ENCODE assay signal across 23 cellular contexts in the genomic region with DNA sequence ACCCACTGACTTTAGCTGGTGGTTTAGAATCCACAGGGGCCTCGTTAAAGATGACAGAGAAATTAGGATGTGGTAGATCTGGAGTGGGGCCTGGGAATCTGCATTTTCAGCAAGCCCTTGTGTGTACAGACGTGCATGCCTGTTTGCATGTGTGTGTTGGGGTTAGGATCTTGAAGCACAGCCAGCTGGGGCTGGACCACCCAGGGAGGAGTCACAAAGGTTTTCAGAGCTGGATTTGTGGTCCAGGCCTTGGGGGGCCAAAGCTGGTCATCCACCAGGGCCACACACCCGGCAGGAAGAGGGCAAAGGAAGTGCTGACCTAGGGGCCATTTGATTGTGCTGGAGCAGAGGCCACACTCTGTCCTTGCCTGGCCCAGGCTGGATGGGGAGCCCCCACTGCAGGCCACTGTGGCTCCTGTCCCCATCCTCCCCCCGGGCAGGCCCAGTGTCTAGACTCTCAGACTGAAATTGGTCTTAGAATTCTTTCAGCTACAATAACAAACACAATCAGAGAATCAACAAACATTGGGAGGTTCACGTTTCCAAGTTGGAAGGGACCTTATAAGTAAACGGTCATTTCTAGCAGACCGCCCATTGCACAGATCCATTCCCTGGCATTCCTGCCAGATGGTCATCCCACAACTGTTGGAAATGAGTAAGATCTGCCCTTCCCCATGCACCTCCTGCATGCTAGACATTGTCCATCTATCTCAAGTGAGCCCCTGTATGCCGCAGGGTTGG. TPM values are rescaled to one million over a fixed set of nuclear protein-coding genes. Genes with fewer than 3 reads are reported as not detected.
A peak's percentile ranks its signal among the peaks of the same experiment; 100 is the strongest.
DNase-seq lines count a peak whose midpoint lies in the region; ATAC-seq, FAIRE-seq and TF ChIP-seq lines count a peak whose summit lies in the region.
"Had no signal": no experiment of that assay in that cellular context is flagged by ENCODE, and none has a peak within 500 bp of the region (broad histone marks: within the 10 kb centered on the region; RNA-seq: fewer than 3 reads in every experiment).

No MANE protein-coding gene starts in this region.

- no peak overlapping the region for H4K5ac ChIP-seq in IMR-90 (ENCODE audit: low read depth, low read length)

- peak overlapping the region; percentile 68 for H2BK120ac ChIP-seq in IMR-90 (ENCODE audit: low read depth, low read length)

- H3K4me3 ChIP-seq in IMR-90 (ENCODE audit: insufficient read depth, low read depth, low read length) (no peak overlapping the region), astrocyte (ENCODE audit: insufficient read depth, low read depth, low read length) (no peak overlapping the region), kidney (ENCODE audit: low read length in 2 of 2) (no peak overlapping the region)
- H3K4me3 ChIP-seq: GM12878, GM23248 had no signal

- H3K4me1 ChIP-seq in IMR-90 (ENCODE audit: control insufficient read depth, insufficient read depth, low read length) (peaks cover 10% of the 10 kb centered on the region), astrocyte (ENCODE audit: insufficient read depth, low read length) (peaks cover 14% of the 10 kb centered on the region), kidney (ENCODE audit: control insufficient read depth in 1 of 2, insufficient read depth in 1 of 2, low read depth in 1 of 2, low read length in 2 of 2) (peaks cover 6 to 25% of the 10 kb centered on the region in 2 donors)

- intact Hi-C loops in IMR-90 (cut with micrococcal nuclease) = no loop called here
- intact Hi-C loops in kidney (cut with DNase I) = no loop called here

- ATAC-seq in IMR-90 (ENCODE audit: low read depth) (peak; percentile 61), HG03280 (IDR thresholded peaks at IDR 0.05; ENCODE audit: unreplicated experiment) (no peak), T-helper 17 cell (no peak)
- ATAC-seq: CD8-positive, alpha-beta T cell; GM12878; HCT116 had no signal

- no peak for TF ChIP-seq CTCF in IMR-90 (conservative IDR thresholded peaks at IDR 0.05; ENCODE audit: low read depth, low read length)
- TF ChIP-seq CTCF in astrocyte (IDR thresholded peaks at IDR 0.05; ENCODE audit: insufficient read depth, low read depth, low read length) = no peak
- TF ChIP-seq CTCF in kidney (IDR thresholded peaks at IDR 0.05; ENCODE audit: borderline replicate concordance, extremely low read depth, insufficient read depth) = no peak

- H4K20me1 ChIP-seq in IMR-90 (ENCODE audit: insufficient read depth, low read length) = no peaks in the 10 kb centered on the region; the same call in 1 of the 2 replicates
- H4K20me1 ChIP-seq in astrocyte (ENCODE audit: insufficient read depth, low read length) = no peaks in the 10 kb centered on the region

- peaks cover 48% of the 10 kb centered on the region for H3K27me3 Mint-ChIP-seq in astrocyte (ENCODE audit: low read depth, unreplicated experiment)
- peaks cover 56% of the 10 kb centered on the region for H3K27me3 Mint-ChIP-seq in T-helper 17 cell

- H3K4me3 Mint-ChIP-seq in astrocyte (ENCODE audit: unreplicated experiment) = no peak overlapping the region
- no peak overlapping the region for H3K4me3 Mint-ChIP-seq in T-helper 17 cell
- H3K4me3 Mint-ChIP-seq: CD8-positive, alpha-beta T cell had no signal

- peaks cover 18% of the 10 kb centered on the region for H3K9me1 ChIP-seq in IMR-90 (ENCODE audit: insufficient read depth, low read length)

- H3K9me3 ChIP-seq in IMR-90 (ENCODE audit: control insufficient read depth, insufficient read depth, low read length) (no peaks in the 10 kb centered on the region), astrocyte (ENCODE audit: insufficient read depth, low read depth, low read length) (no peaks in the 10 kb centered on the region), kidney (ENCODE audit: control insufficient read depth in 1 of 2, low read length in 2 of 2) (no peaks in the 10 kb centered on the region), T-helper 17 cell (ENCODE audit: control insufficient read depth, low read length, poor library complexity, severe bottlenecking) (no peaks in the 10 kb centered on the region)

- FAIRE-seq in astrocyte (lab: Jason Lieb, UNC) (no peak), urothelium cell line (lab: Jason Lieb, UNC) (peak; percentile 70), kidney (lab: Jason Lieb, UNC) (no peak)
- FAIRE-seq: G401.6, GM12878, GM18507 had no signal

- H3K9ac ChIP-seq in IMR-90 (ENCODE audit: low read depth, low read length) (no peak overlapping the region), astrocyte (ENCODE audit: low read length) (no peak overlapping the region), kidney (ENCODE audit: low read length in 2 of 2) (no peak overlapping the region)
- H3K9ac ChIP-seq: GM23248 had no signal

- in situ Hi-C loops in IMR-90 (cut with MboI; ENCODE audit: low sequenced_read_pairs) = no loop called here

- no peaks in the 10 kb centered on the region for H3K9me3 Mint-ChIP-seq in astrocyte (ENCODE audit: unreplicated experiment)
- H3K9me3 Mint-ChIP-seq: CD8-positive, alpha-beta T cell had no signal

- H3K27me3 ChIP-seq in IMR-90 (ENCODE audit: control insufficient read depth, insufficient read depth, low read length) (peaks cover 7% of the 10 kb centered on the region; the same call in 1 of the 2 replicates), astrocyte (ENCODE audit: insufficient read depth, low read length) (peaks cover 4% of the 10 kb centered on the region)

- WGBS in IMR-90 (ENCODE audit: extremely low coverage in 2 of 2, insufficient read length in 1 of 2), 2 experiments = 13% methylated on average over 3 of the region's 8 CpGs; no CpG with 5 or more reads in 1 of the 2 experiments

- H3K56ac ChIP-seq in IMR-90 (ENCODE audit: extremely low read depth, insufficient read depth, low read length) = no peak overlapping the region

- peak overlapping the region; percentile 83 for H3K4ac ChIP-seq in IMR-90 (ENCODE audit: low read depth, low read length)

- H3K18ac ChIP-seq in IMR-90 (ENCODE audit: low read depth, low read length) = no peak overlapping the region

- H3K36me3 ChIP-seq in IMR-90 (ENCODE audit: control insufficient read depth, insufficient read depth, low read length) (no peaks in the 10 kb centered on the region), astrocyte (ENCODE audit: insufficient read depth, low read length) (no peaks in the 10 kb centered on the region), kidney (ENCODE audit: control insufficient read depth in 1 of 2, insufficient read depth in 2 of 2, low read length in 2 of 2) (no peaks in the 10 kb centered on the region)

- no peak for TF ChIP-seq RAD21 in IMR-90 (IDR thresholded peaks at IDR 0.05; ENCODE audit: low read length)

- no peaks in the 10 kb centered on the region for H3K36me3 Mint-ChIP-seq in astrocyte (ENCODE audit: low read depth, unreplicated experiment)
- H3K36me3 Mint-ChIP-seq in T-helper 17 cell (ENCODE audit: low read depth) = peaks cover 5% of the 10 kb centered on the region
- H3K36me3 Mint-ChIP-seq: CD8-positive, alpha-beta T cell had no signal

- H4K91ac ChIP-seq in IMR-90 (ENCODE audit: insufficient read depth, low read depth, low read length) = peak overlapping the region; percentile 23; the same call in 1 of the 2 replicates

- POLR2A ChIA-PET in IMR-90 (lab: Charles Lee; ENCODE audit: unreplicated experiment) = no interaction called here

- BruUV-seq in IMR-90 (replicated peaks; lab: Mats Ljungman, UMichigan) = no TSS peak

- H2BK5ac ChIP-seq in IMR-90 (ENCODE audit: low read depth, low read length, poor library complexity, severe bottlenecking) = no peak overlapping the region

- H2BK15ac ChIP-seq in IMR-90 (ENCODE audit: low read depth, low read length) = no peak overlapping the region; the same call in 2 of the 3 replicates

- dilution Hi-C loops in IMR-90 (cut with HindIII; ENCODE audit: low sequenced_read_pairs, unreplicated experiment) = no loop called here

- peak overlapping the region; percentile 73 for H2BK20ac ChIP-seq in IMR-90 (ENCODE audit: low read depth, low read length)

- peak overlapping the region; percentile 63 for H2AK9ac ChIP-seq in IMR-90 (replicated peaks; ENCODE audit: low read depth, low read length, poor library complexity)

- H3K27ac ChIP-seq in IMR-90 (ENCODE audit: insufficient read depth, low read length) (no peak overlapping the region), astrocyte (ENCODE audit: low read depth, low read length) (no peak overlapping the region), kidney (ENCODE audit: low read depth in 2 of 2, low read length in 2 of 2) (no peak overlapping the region)
- H3K27ac ChIP-seq: GM23248 had no signal

- no peak overlapping the region for H4K8ac ChIP-seq in IMR-90 (ENCODE audit: low read depth in 2 of 2, low read length in 2 of 2)

- H3K4me1 Mint-ChIP-seq in astrocyte (ENCODE audit: low read depth, unreplicated experiment) (peaks cover 10% of the 10 kb centered on the region), T-helper 17 cell (peaks cover 3% of the 10 kb centered on the region)

- H2AFZ ChIP-seq in IMR-90 (replicated peaks; ENCODE audit: low read length, poor library complexity) (peak overlapping the region; percentile 43), astrocyte (ENCODE audit: low read depth, low read length) (no peak overlapping the region)
- H2AFZ ChIP-seq: GM23248 had no signal

- CTCF ChIA-PET in IMR-90 (lab: Yijun Ruan, JAX) = interaction anchor here (1.8 kb wide), 1 partner anchor 29 kb away, joined by 5 read pairs; no protein-coding TSS in a partner anchor

- peak overlapping the region; percentile 31; the same call in 1 of the 2 replicates for H3K23ac ChIP-seq in IMR-90 (ENCODE audit: low read depth, low read length)

- peak overlapping the region; percentile 67 for H2AK5ac ChIP-seq in IMR-90 (ENCODE audit: low read depth, low read length)

- H3K27ac Mint-ChIP-seq in astrocyte (ENCODE audit: unreplicated experiment) = peak overlapping the region; percentile 5
- no peak overlapping the region for H3K27ac Mint-ChIP-seq in T-helper 17 cell
- H3K27ac Mint-ChIP-seq: CD8-positive, alpha-beta T cell had no signal

- DNase-seq in IMR-90 (peak; percentile 86), astrocyte (ENCODE audit: low read depth) (no peak), hepatic stellate cell (ENCODE audit: low spot score) (peak; percentile 65), urothelium cell line (ENCODE audit: low spot score) (no peak), kidney (no peak), T-helper 17 cell (no peak)
- no peak for DNase-seq in stimulated activated CD4-positive, alpha-beta T cell treated with anti-CD3 and anti-CD28 coated beads, Interleukin-4, amount 100 ng/mL, for 24 hours
- DNase-seq: CD8-positive, alpha-beta T cell; DMS79 treated with DMSO at 0.1 percent for 48 hours; GM23248; KBM-7; NCI-H1092 treated with DMSO at 0.1 percent for 48 hours; NCI-H1694; NCI-H2107; NCI-H226; NCI-H69; SHP77 had no signal

- H3K4me2 ChIP-seq in IMR-90 (ENCODE audit: low read depth, low read length) = no peak overlapping the region
- no peak overlapping the region for H3K4me2 ChIP-seq in astrocyte (ENCODE audit: low read length)

- TF ChIP-seq POLR2A in IMR-90 (IDR thresholded peaks at IDR 0.05; ENCODE audit: low read depth, low read length) = no peak

- H3K79me1 ChIP-seq in IMR-90 (ENCODE audit: low read depth in 1 of 2, low read length in 2 of 2) = no peaks in the 10 kb centered on the region

- no peaks in the 10 kb centered on the region for H3K79me2 ChIP-seq in astrocyte (ENCODE audit: insufficient read depth, low read length)

- peak overlapping the region; percentile 40; the same call in 1 of the 2 replicates for H3K14ac ChIP-seq in IMR-90 (replicated peaks; ENCODE audit: low read depth, low read length)

RNA-seq across cellular contexts. Expression of a gene that starts 10.3 kb away (rescaled TPM):
- total RNA-seq in IMR-90 (2012; rRNA removed) (0.18 TPM in 1 of 2 replicates, not detected in the other), astrocyte (0.50 TPM in 1 of 2 replicates, not detected in the other), kidney (not detected), T-helper 17 cell (not detected)
- polyA plus RNA-seq in IMR-90 (2012; rRNA removed) (0.22 and 0.24 TPM in 2 replicates), kidney (ENCODE audit: insufficient read depth, low read depth, low replicate concordance) (0.39 TPM)
- polyA plus RNA-seq in IMR-90 (2012; cell fraction: cytosol; rRNA removed) = 0.22 and 0.56 TPM in 2 replicates
- 0.28 and 0.41 TPM in 2 replicates for polyA plus RNA-seq in IMR-90 (2012; cell fraction: nucleus; rRNA removed; ENCODE audit: low replicate concordance)
- total RNA-seq: CD8-positive, alpha-beta T cell; GM12878; GM23248 had no signal
- polyA plus RNA-seq: GM12878, GM23248 had no signal

RNA-seq across cellular contexts. Expression of a gene that starts 12.9 kb away (rescaled TPM):
- total RNA-seq in IMR-90 (2012; rRNA removed) (under 0.01 TPM in 1 of 2 replicates, not detected in the other), astrocyte (not detected in 2 replicates), kidney (not detected), T-helper 17 cell (not detected)
- polyA plus RNA-seq in IMR-90 (2012; rRNA removed) (not detected in 2 replicates), kidney (ENCODE audit: insufficient read depth, low read depth, low replicate concordance) (not detected)
- 0.01 TPM in 1 of 2 replicates, not detected in the other for polyA plus RNA-seq in IMR-90 (2012; cell fraction: cytosol; rRNA removed)
- 0.08 and 0.16 TPM in 2 replicates for polyA plus RNA-seq in IMR-90 (2012; cell fraction: nucleus; rRNA removed; ENCODE audit: low replicate concordance)
- total RNA-seq: CD8-positive, alpha-beta T cell; GM23248 had no signal
- polyA plus RNA-seq: BJ, GM23248 had no signal

RNA-seq across cellular contexts. Expression of a gene that starts 21.3 kb away (rescaled TPM):
- total RNA-seq in IMR-90 (2012; rRNA removed) = 81.9 and 108 TPM in 2 replicates
- polyA plus RNA-seq in IMR-90 (2012; rRNA removed) = 122 and 124 TPM in 2 replicates
- polyA plus RNA-seq in IMR-90 (2012; cell fraction: cytosol; rRNA removed) = 69.9 and 116 TPM in 2 replicates
- 238 and 330 TPM in 2 replicates for polyA plus RNA-seq in IMR-90 (2012; cell fraction: nucleus; rRNA removed; ENCODE audit: low replicate concordance)
- total RNA-seq in astrocyte = 78.8 and 96.6 TPM in 2 replicates
- 104 TPM for total RNA-seq in kidney
- 50.4 TPM for polyA plus RNA-seq in kidney (ENCODE audit: insufficient read depth, low read depth, low replicate concordance)
- total RNA-seq in T-helper 17 cell = under 1 TPM in 1 of 2 donors, not detected in 1; 0.57 TPM

Comparison
In these comparisons a context has a peak if more than half of its experiments do, and no peak if none do; other contexts are left out.
1. DNase-seq: peak in IMR-90 (single experiment) and hepatic stellate cell (single experiment); none in astrocyte (single experiment), urothelium cell line (single experiment), stimulated activated CD4-positive, alpha-beta T cell treated with anti-CD3 and anti-CD28 coated beads, Interleukin-4, amount 100 ng/mL, for 24 hours (single experiment), kidney (single experiment) and T-helper 17 cell (0 of 3).
2. RNA of a gene that starts 21.3 kb away (total RNA-seq): 81.9 to 108 TPM in IMR-90, 104 TPM in kidney (single experiment) and 78.8 to 96.6 TPM in astrocyte; 0.57 TPM in T-helper 17 cell; every median in the first group is over 10 times any median in the second.